ENCODE assay signal across 9 cellular contexts in the genomic region with DNA sequence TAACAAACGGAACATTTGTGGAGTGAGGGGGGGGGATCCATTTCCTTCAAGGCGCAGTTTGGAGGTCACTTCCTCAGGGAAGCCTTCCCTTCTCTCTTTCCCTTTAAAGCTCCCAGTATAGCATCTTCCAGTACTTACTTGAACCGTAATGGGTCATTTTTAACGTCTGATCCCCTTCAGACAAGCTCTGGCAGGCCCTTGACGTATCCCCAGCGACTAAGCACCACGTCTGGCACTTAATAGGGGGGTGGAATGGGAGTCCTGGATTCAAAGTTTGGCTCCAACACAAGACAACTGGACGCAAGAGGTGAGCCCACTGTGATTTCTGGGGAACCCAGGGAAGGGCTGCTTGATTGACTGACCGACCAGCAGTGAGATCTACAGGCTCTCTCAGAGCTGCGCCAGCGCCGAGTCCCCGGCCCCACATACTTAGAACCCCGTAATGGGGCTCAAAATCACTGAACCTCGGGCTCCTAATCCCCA. TPM values are rescaled to one million over a fixed set of nuclear protein-coding genes. Genes with fewer than 3 reads are reported as not detected.
DNase-seq lines count a peak whose midpoint lies in the region; ATAC-seq, FAIRE-seq and TF ChIP-seq lines count a peak whose summit lies in the region.
"Had no signal": no experiment of that assay in that cellular context is flagged by ENCODE, and none has a peak within 500 bp of the region (broad histone marks: within the 10 kb centered on the region; RNA-seq: fewer than 3 reads in every experiment).

No MANE protein-coding gene starts in this region.

- H3K27ac Mint-ChIP-seq in CD14-positive monocyte (peak overlapping the region; percentile 95 to 98 (median 98)), glutamatergic neuron (ENCODE audit: unreplicated experiment) (peak overlapping the region; percentile 98)
- peak overlapping the region; percentile 99 for H3K27ac Mint-ChIP-seq in activated naive CD4-positive, alpha-beta T cell treated with anti-CD3 and anti-CD28 coated beads, Interleukin-2, amount 50 U/mL, for 72 hours

- no peaks in the 10 kb centered on the region for H3K9me3 Mint-ChIP-seq in CD14-positive monocyte
- H3K9me3 Mint-ChIP-seq in activated naive CD4-positive, alpha-beta T cell treated with anti-CD3 and anti-CD28 coated beads, Interleukin-2, amount 50 U/mL, for 72 hours, result no peaks in the 10 kb centered on the region
- peaks cover 4% of the 10 kb centered on the region for H3K9me3 Mint-ChIP-seq in glutamatergic neuron (ENCODE audit: unreplicated experiment)

- peak; percentile 13 for ATAC-seq in GM19372 (IDR thresholded peaks at IDR 0.05; ENCODE audit: low read depth, unreplicated experiment)
- peak in 1 of 2 donors; percentile 30 for ATAC-seq in activated naive CD4-positive, alpha-beta T cell treated with anti-CD3 and anti-CD28 coated beads, Interleukin-2, amount 50 U/mL, for 72 hours
- peak; percentile 0 to 8 (median 2) for ATAC-seq in pancreas

- WGBS in pancreas, 2 donors, result 0 to 1% methylated on average over 15 of the region's 15 CpGs

- no peak for FAIRE-seq in pancreas (lab: Jason Lieb, UNC)

- peaks cover 20 to 46% (median 21%) of the 10 kb centered on the region in 3 donors for H3K4me1 ChIP-seq in pancreas

- H3K4me3 ChIP-seq in pancreas, result peak overlapping the region; percentile 65 to 96 (median 86)

- H3K27me3 ChIP-seq in pancreas, result no peaks in the 10 kb centered on the region

- intact Hi-C loops in CD14-positive monocyte (cut with micrococcal nuclease), result loop anchor here (5.0 kb wide), 3 partner anchors 159 to 424 kb away; a partner anchor contains a TSS
- intact Hi-C loops in pancreas (cut with DNase I), result no loop called here

- H3K4me3 Mint-ChIP-seq in CD14-positive monocyte, result peak overlapping the region; percentile 92 to 99
- H3K4me3 Mint-ChIP-seq in glutamatergic neuron (ENCODE audit: unreplicated experiment), result peak overlapping the region; percentile 100

- peaks cover 8 to 10% of the 10 kb centered on the region in 2 donors for H3K36me3 Mint-ChIP-seq in CD14-positive monocyte
- H3K36me3 Mint-ChIP-seq in activated naive CD4-positive, alpha-beta T cell treated with anti-CD3 and anti-CD28 coated beads, Interleukin-2, amount 50 U/mL, for 72 hours, result peaks cover 38% of the 10 kb centered on the region in 2 donors
- H3K36me3 Mint-ChIP-seq in glutamatergic neuron (ENCODE audit: unreplicated experiment), result no peaks in the 10 kb centered on the region

- H3K27me3 Mint-ChIP-seq in CD14-positive monocyte (ENCODE audit: low read depth in 3 of 3), result peaks cover 0 to 2% (median 0%) of the 10 kb centered on the region in 3 donors
- H3K27me3 Mint-ChIP-seq in glutamatergic neuron (ENCODE audit: unreplicated experiment), result peaks cover 8% of the 10 kb centered on the region

- no peaks in the 10 kb centered on the region for H3K9me3 ChIP-seq in pancreas

- no peaks in the 10 kb centered on the region for H3K36me3 ChIP-seq in pancreas

- peak overlapping the region; percentile 59 to 89 (median 88) for H3K27ac ChIP-seq in pancreas

- TF ChIP-seq CTCF in CD14-positive monocyte (IDR thresholded peaks at IDR 0.05), result no peak
- TF ChIP-seq CTCF in glutamatergic neuron (IDR thresholded peaks at IDR 0.05; ENCODE audit: partially characterized antibody, unreplicated experiment), result no peak
- TF ChIP-seq CTCF in pancreas (IDR thresholded peaks at IDR 0.05), result no peak

- DNase-seq in CD14-positive monocyte (ENCODE audit: low spot score), result no peak
- DNase-seq in KG1 (lab: John Stamatoyannopoulos, UW), result peak; percentile 18
- no peak for DNase-seq in activated naive CD4-positive, alpha-beta T cell treated with anti-CD3 and anti-CD28 coated beads, Interleukin-2, amount 50 U/mL, for 72 hours (ENCODE audit: low spot score in 2 of 2)
- no peak for DNase-seq in glutamatergic neuron
- no peak for DNase-seq in pancreas
- no peak for DNase-seq in stimulated activated CD4-positive, alpha-beta T cell treated with anti-CD3 and anti-CD28 coated beads, Interleukin-1b, Interleukin-23, amount 100 ng/mL, for 48 hours
- no peak for DNase-seq in NCI-H510A treated with DMSO at 0.1 percent for 48 hours (lab: John Stamatoyannopoulos, UW)

- H3K4me1 Mint-ChIP-seq in CD14-positive monocyte (peaks cover 44% of the 10 kb centered on the region), glutamatergic neuron (ENCODE audit: low read depth, unreplicated experiment) (peaks cover 7% of the 10 kb centered on the region)

RNA-seq across cellular contexts. Expression of a gene that starts 0.4 kb away (rescaled TPM):
- polyA plus RNA-seq in CD14-positive monocyte (10 to 100 TPM; 39.8 to 42.7 TPM), pancreas (10 to 100 TPM; 25.1 to 30.4 TPM)
- 100 to 1,000 TPM; 217 to 236 TPM for total RNA-seq in activated naive CD4-positive, alpha-beta T cell treated with anti-CD3 and anti-CD28 coated beads, Interleukin-2, amount 50 U/mL, for 72 hours
- total RNA-seq in glutamatergic neuron (ENCODE audit: unreplicated experiment) (197 TPM), pancreas (100 to 1,000 TPM in 1 of 6 donors, 10 to 100 TPM in 5; 32.9 to 135 (median 38.3) TPM)

RNA-seq across cellular contexts. Expression of a gene that starts 0.7 kb away (rescaled TPM):
- polyA plus RNA-seq in CD14-positive monocyte (1 to 10 TPM; 6.6 to 7.1 TPM), pancreas (10 to 100 TPM; 12.4 to 13.5 TPM)
- 10 to 100 TPM; 41.5 to 73.0 TPM for total RNA-seq in activated naive CD4-positive, alpha-beta T cell treated with anti-CD3 and anti-CD28 coated beads, Interleukin-2, amount 50 U/mL, for 72 hours
- total RNA-seq in glutamatergic neuron (ENCODE audit: unreplicated experiment) (40.1 TPM), pancreas (10 to 100 TPM in 3 of 6 donors, 1 to 10 TPM in 3; 7.6 to 20.2 (median 10.3) TPM)

RNA-seq across cellular contexts. Expression of a gene that starts 54.0 kb away (rescaled TPM):
- polyA plus RNA-seq in CD14-positive monocyte (not detected), pancreas (1 to 10 TPM; 1.8 to 3.1 TPM)
- total RNA-seq in activated naive CD4-positive, alpha-beta T cell treated with anti-CD3 and anti-CD28 coated beads, Interleukin-2, amount 50 U/mL, for 72 hours, result not detected
- total RNA-seq in glutamatergic neuron (ENCODE audit: unreplicated experiment) (743 TPM), pancreas (under 1 TPM; 0.28 to 0.89 (median 0.59) TPM)
- total RNA-seq: T-helper 2 cell treated with Interferon-gamma antibody and Interleukin-4, amounts not matched to agents 100 ng/mL and 5 ng/mL, for 36 hours had no signal

Comparison
In these comparisons a context has a peak if more than half of its experiments do, and no peak if none do; other contexts are left out.
1. RNA of a gene that starts 54.0 kb away (total RNA-seq): 743 TPM in glutamatergic neuron (single experiment); 0.28 to 0.89 TPM in pancreas and not detected in activated naive CD4-positive, alpha-beta T cell treated with anti-CD3 and anti-CD28 coated beads, Interleukin-2, amount 50 U/mL, for 72 hours; every median in the first group is over 100 times any median in the second.
2. intact Hi-C loops: an anchor here in CD14-positive monocyte (5.0 kb wide); none called in pancreas.
3. Peak in every context shown above with its lines, with median percentiles within 50 percentile points of each other: H3K27ac Mint-ChIP-seq.